Comparison of ENCODE assay signal across 30 cellular contexts in the genomic region with DNA sequence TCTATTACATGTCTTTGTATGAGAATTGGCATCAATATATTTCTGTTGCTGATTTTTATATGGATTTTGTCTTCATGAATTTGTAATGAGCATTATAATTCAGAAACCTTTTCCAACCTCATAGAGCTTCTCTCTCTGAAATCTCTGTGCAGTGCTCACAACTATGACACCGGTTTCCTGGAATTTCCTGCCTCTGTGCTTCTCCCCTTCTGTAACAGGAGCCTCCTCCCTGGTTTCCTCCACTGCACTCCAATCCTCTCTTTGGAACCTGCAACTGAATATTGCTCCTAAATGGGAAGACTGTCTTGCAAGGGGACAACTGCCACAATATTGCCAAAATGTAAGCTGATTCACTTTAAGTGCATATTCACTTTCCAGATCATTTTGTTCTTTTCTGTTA.
DNase-seq lines count a peak whose midpoint lies in the region; ATAC-seq and TF ChIP-seq lines count a peak whose summit lies in the region.
"Had no signal": no experiment of that assay in that cellular context is flagged by ENCODE, and none has a peak within 500 bp of the region (broad histone marks: within the 10 kb centered on the region; RNA-seq: fewer than 3 reads in every experiment).

No MANE protein-coding gene starts in this region.

- WGBS in mesenchymal stem cell, result 3% methylated on average over 1 of the region's 1 CpG

- H2BK15ac ChIP-seq in mesenchymal stem cell (ENCODE audit: low read depth, poor library complexity, severe bottlenecking), result no peak overlapping the region

- CTCF ChIA-PET in PC-3 (lab: Charles Lee), result no interaction called here

- TF ChIP-seq CTCF in PC-3 (conservative IDR thresholded peaks at IDR 0.05; ENCODE audit: low read depth, low read length), result no peak

- peak; percentile 19 for DNase-seq in ACHN
- peak; percentile 23 for DNase-seq in NT2/D1 (ENCODE audit: low read depth, low spot score)
- DNase-seq in glomerular visceral epithelial cell (ENCODE audit: extremely low spot score), result peak; percentile 28
- no peak for DNase-seq in mesenchymal stem cell
- no peak for DNase-seq in natural killer cell treated with Interleukin-12 subunit alpha and Interleukin-12 subunit beta and Interleukin-15 and Interleukin-18, amount 100 ng/mL, for 72 hours (ENCODE audit: low spot score)
- no peak for DNase-seq in HK-2 (ENCODE audit: unreplicated experiment)
- no peak for DNase-seq in PC-3
- no peak for DNase-seq in T-helper 1 cell
- DNase-seq: activated CD4-positive, alpha-beta T cell treated with anti-CD3 and anti-CD28 coated beads for 36 hours; activated CD8-positive, alpha-beta T cell treated with anti-CD3 and anti-CD28 coated beads, Interleukin-2, amount 10 ng/mL, durations not matched to agents 7 days and 5 days; activated naive CD4-positive, alpha-beta T cell treated with anti-CD3 and anti-CD28 coated beads, Interleukin-2, amount 10 ng/mL, durations not matched to agents 7 days and 5 days; CD4-positive, alpha-beta T cell; hypothalamus; kidney; MM.1S; NCI-H1417; NCI-H2029; NCI-H526; NK-92 treated with Interleukin-12 subunit alpha and Interleukin-12 subunit beta, amount 100 ng/mL, for 24 hours; pancreas; SHP77 treated with DMSO at 0.1 percent for 48 hours; stimulated activated naive CD4-positive, alpha-beta T cell treated with Interleukin-2 at 50 U/mL for 16 hours; upper lobe of left lung had no signal

- in situ Hi-C loops in ACHN (cut with HindIII; ENCODE audit: low pct_ligation_motif_present, low pct_unique_long_range_greater_than_20kb, low sequenced_read_pairs), result no loop called here

- H3K14ac ChIP-seq in mesenchymal stem cell (ENCODE audit: low read length in 2 of 2), result no peak overlapping the region

- H4K20me1 ChIP-seq in PC-3 (ENCODE audit: low read length), result no peaks in the 10 kb centered on the region

- peaks cover 7% of the 10 kb centered on the region for H3K79me1 ChIP-seq in mesenchymal stem cell (replicated peaks; ENCODE audit: low read length, poor library complexity, severe bottlenecking)

- H3K18ac ChIP-seq in mesenchymal stem cell (ENCODE audit: low read depth in 1 of 2, low read length in 2 of 2), result no peak overlapping the region

- no peaks in the 10 kb centered on the region for H3K27me3 ChIP-seq in NT2/D1 (ENCODE audit: insufficient read depth, insufficient read length)
- H3K27me3 ChIP-seq in mesenchymal stem cell (ENCODE audit: control insufficient read depth in 1 of 2, insufficient read depth in 1 of 2, low read length in 2 of 2), result no peaks in the 10 kb centered on the region
- no peaks in the 10 kb centered on the region for H3K27me3 ChIP-seq in PC-3 (ENCODE audit: low read length)
- H3K27me3 ChIP-seq: pancreas, suprapubic skin, upper lobe of left lung had no signal

- H3K4ac ChIP-seq in mesenchymal stem cell (ENCODE audit: low read depth in 1 of 2, low read length in 2 of 2), result no peak overlapping the region

- H4K91ac ChIP-seq in mesenchymal stem cell (ENCODE audit: low read length), result no peak overlapping the region

- no peak overlapping the region for H2AFZ ChIP-seq in mesenchymal stem cell (ENCODE audit: low read depth, low read length)
- H2AFZ ChIP-seq in PC-3 (ENCODE audit: low read length), result no peak overlapping the region

- no peak overlapping the region for H2BK120ac ChIP-seq in mesenchymal stem cell (ENCODE audit: low read depth, low read length)

- H3K9me3 ChIP-seq in NT2/D1 (ENCODE audit: insufficient read depth, low read length), result no peaks in the 10 kb centered on the region
- H3K9me3 ChIP-seq in mesenchymal stem cell (ENCODE audit: control insufficient read depth, low read length), result no peaks in the 10 kb centered on the region
- 0 out of 2 replicates have a peak, but pooled peaks cover 3% of the 10 kb centered on the region for H3K9me3 ChIP-seq in PC-3 (ENCODE audit: low read length)
- H3K9me3 ChIP-seq: pancreas, suprapubic skin had no signal

- no peaks in the 10 kb centered on the region for H3K27me3 Mint-ChIP-seq in natural killer cell treated with Interleukin-12 subunit alpha and Interleukin-12 subunit beta and Interleukin-15 and Interleukin-18, amount 100 ng/mL, for 72 hours
- H3K27me3 Mint-ChIP-seq: activated CD4-positive, alpha-beta T cell treated with anti-CD3 and anti-CD28 coated beads for 36 hours; activated naive CD4-positive, alpha-beta T cell treated with anti-CD3 and anti-CD28 coated beads, Interleukin-2, amount 10 ng/mL, durations not matched to agents 7 days and 5 days; CD4-positive, alpha-beta T cell had no signal

- no TSS peak for BruUV-seq in PC-3 (replicated peaks; lab: Mats Ljungman, UMichigan)

- H3F3A ChIP-seq in PC-3 (ENCODE audit: low read length, unreplicated experiment), result no peaks in the 10 kb centered on the region

- no peak overlapping the region for H3K4me3 ChIP-seq in NT2/D1 (ENCODE audit: insufficient read length, low read depth)
- peak overlapping the region in 1 of 2 experiments; percentile 19 for H3K4me3 ChIP-seq in mesenchymal stem cell (ENCODE audit: insufficient read depth in 1 of 2, low read depth in 1 of 2, low read length in 2 of 2)
- no peak overlapping the region for H3K4me3 ChIP-seq in PC-3 (ENCODE audit: low read length)
- H3K4me3 ChIP-seq: GM12878, lung, pancreas, skin epidermis, suprapubic skin, upper lobe of left lung had no signal

- H3K4me3 Mint-ChIP-seq in natural killer cell treated with Interleukin-12 subunit alpha and Interleukin-12 subunit beta and Interleukin-15 and Interleukin-18, amount 100 ng/mL, for 72 hours, result no peak overlapping the region
- H3K4me3 Mint-ChIP-seq: activated CD4-positive, alpha-beta T cell treated with anti-CD3 and anti-CD28 coated beads for 36 hours; activated CD8-positive, alpha-beta T cell treated with anti-CD3 and anti-CD28 coated beads, Interleukin-2, amount 10 ng/mL, durations not matched to agents 7 days and 5 days; activated naive CD4-positive, alpha-beta T cell treated with anti-CD3 and anti-CD28 coated beads, Interleukin-2, amount 10 ng/mL, durations not matched to agents 7 days and 5 days; CD4-positive, alpha-beta T cell; neural crest cell; T-helper 2 cell treated with Interferon-gamma antibody and Interleukin-4, amounts not matched to agents 5 μg/mL and 100 μg/mL, for 36 hours had no signal

- no peak overlapping the region for H3K27ac Mint-ChIP-seq in natural killer cell treated with Interleukin-12 subunit alpha and Interleukin-12 subunit beta and Interleukin-15 and Interleukin-18, amount 100 ng/mL, for 72 hours
- H3K27ac Mint-ChIP-seq: activated CD4-positive, alpha-beta T cell treated with anti-CD3 and anti-CD28 coated beads for 36 hours; activated CD8-positive, alpha-beta T cell treated with anti-CD3 and anti-CD28 coated beads, Interleukin-2, amount 10 ng/mL, durations not matched to agents 7 days and 5 days; activated naive CD4-positive, alpha-beta T cell treated with anti-CD3 and anti-CD28 coated beads, Interleukin-2, amount 10 ng/mL, durations not matched to agents 7 days and 5 days; CD4-positive, alpha-beta T cell; T-helper 2 cell treated with Interferon-gamma antibody and Interleukin-4, amounts not matched to agents 5 μg/mL and 100 μg/mL, for 36 hours had no signal

- H2AK5ac ChIP-seq in mesenchymal stem cell (ENCODE audit: low read length, severe bottlenecking), result no peak overlapping the region

- H3K36me3 Mint-ChIP-seq in natural killer cell treated with Interleukin-12 subunit alpha and Interleukin-12 subunit beta and Interleukin-15 and Interleukin-18, amount 100 ng/mL, for 72 hours, result no peaks in the 10 kb centered on the region
- H3K36me3 Mint-ChIP-seq: activated naive CD4-positive, alpha-beta T cell treated with anti-CD3 and anti-CD28 coated beads, Interleukin-2, amount 10 ng/mL, durations not matched to agents 7 days and 5 days had no signal

- H3K4me1 Mint-ChIP-seq in natural killer cell treated with Interleukin-12 subunit alpha and Interleukin-12 subunit beta and Interleukin-15 and Interleukin-18, amount 100 ng/mL, for 72 hours (ENCODE audit: low read depth in 2 of 2), result no peaks in the 10 kb centered on the region
- H3K4me1 Mint-ChIP-seq: activated CD4-positive, alpha-beta T cell treated with anti-CD3 and anti-CD28 coated beads for 36 hours; activated naive CD4-positive, alpha-beta T cell treated with anti-CD3 and anti-CD28 coated beads, Interleukin-2, amount 10 ng/mL, durations not matched to agents 7 days and 5 days; neural crest cell had no signal

- no peak overlapping the region for H2BK12ac ChIP-seq in mesenchymal stem cell (ENCODE audit: low read length in 2 of 2)

- H3K36me3 ChIP-seq in NT2/D1 (ENCODE audit: insufficient read depth, insufficient read length, low read length), result no peaks in the 10 kb centered on the region
- peaks cover 0 to 3% of the 10 kb centered on the region in 2 experiments for H3K36me3 ChIP-seq in mesenchymal stem cell (ENCODE audit: control insufficient read depth in 1 of 2, insufficient read depth in 2 of 2, low read depth in 1 of 2, low read length in 2 of 2)
- H3K36me3 ChIP-seq in PC-3 (ENCODE audit: low read depth, low read length), result no peaks in the 10 kb centered on the region
- H3K36me3 ChIP-seq: pancreas, suprapubic skin, upper lobe of left lung had no signal

- H3K9me3 Mint-ChIP-seq in natural killer cell treated with Interleukin-12 subunit alpha and Interleukin-12 subunit beta and Interleukin-15 and Interleukin-18, amount 100 ng/mL, for 72 hours, result no peaks in the 10 kb centered on the region
- H3K9me3 Mint-ChIP-seq: CD4-positive, alpha-beta T cell; neural crest cell had no signal

- no peaks in the 10 kb centered on the region for H3K9me2 ChIP-seq in PC-3 (replicated peaks; ENCODE audit: low read length)

- H3K79me2 ChIP-seq in PC-3 (ENCODE audit: low read length), result no peaks in the 10 kb centered on the region

- H3K4me2 ChIP-seq in mesenchymal stem cell (ENCODE audit: low read length, poor library complexity, severe bottlenecking) (no peak overlapping the region), PC-3 (ENCODE audit: low read length) (no peak overlapping the region)
- H3K4me2 ChIP-seq: KMS-11 had no signal

- H3K9ac ChIP-seq in NT2/D1 (ENCODE audit: insufficient read length, low read depth), result no peak overlapping the region
- peak overlapping the region; percentile 4 for H3K9ac ChIP-seq in mesenchymal stem cell (ENCODE audit: low read length)
- no peak overlapping the region for H3K9ac ChIP-seq in PC-3 (ENCODE audit: low read length)
- H3K9ac ChIP-seq: KMS-11 had no signal

- H3K4me1 ChIP-seq in NT2/D1 (ENCODE audit: insufficient read depth, insufficient read length) (no peaks in the 10 kb centered on the region), mesenchymal stem cell (ENCODE audit: control insufficient read depth, insufficient read depth, low read depth, low read length) (peaks cover 11% of the 10 kb centered on the region), PC-3 (ENCODE audit: insufficient read depth, low read length) (no peaks in the 10 kb centered on the region)
- H3K4me1 ChIP-seq: pancreas, suprapubic skin, upper lobe of left lung had no signal

- no peak overlapping the region for H4K8ac ChIP-seq in mesenchymal stem cell (ENCODE audit: low read length)

- no peak for ATAC-seq in natural killer cell treated with Interleukin-12 subunit alpha and Interleukin-12 subunit beta and Interleukin-15 and Interleukin-18, amount 100 ng/mL, for 72 hours
- ATAC-seq in PC-3, result no peak
- ATAC-seq: activated CD4-positive, alpha-beta T cell treated with anti-CD3 and anti-CD28 coated beads for 36 hours; activated CD8-positive, alpha-beta T cell treated with anti-CD3 and anti-CD28 coated beads, Interleukin-2, amount 10 ng/mL, durations not matched to agents 7 days and 5 days; GM12878; pancreas had no signal

- H3K27ac ChIP-seq in mesenchymal stem cell (ENCODE audit: low read length, poor library complexity, severe bottlenecking) (peak overlapping the region; percentile 63), PC-3 (ENCODE audit: low read length) (no peak overlapping the region)
- H3K27ac ChIP-seq: KMS-11, pancreas, skin epidermis, suprapubic skin, upper lobe of left lung had no signal

- POLR2A ChIA-PET in PC-3 (lab: Charles Lee; ENCODE audit: unreplicated experiment), result no interaction called here

- no peak overlapping the region for H2BK5ac ChIP-seq in mesenchymal stem cell (ENCODE audit: low read depth, low read length, poor library complexity, severe bottlenecking)

- intact Hi-C loops in PC-3 (cut with micrococcal nuclease), result no loop called here

- H3K23ac ChIP-seq in mesenchymal stem cell (ENCODE audit: low read length in 2 of 2), result no peak overlapping the region

Comparison
In these comparisons a context has a peak if more than half of its experiments do, and no peak if none do; other contexts are left out.
1. DNase-seq: peak in ACHN (single experiment), NT2/D1 (single experiment) and glomerular visceral epithelial cell (single experiment); none in mesenchymal stem cell (single experiment), natural killer cell treated with Interleukin-12 subunit alpha and Interleukin-12 subunit beta and Interleukin-15 and Interleukin-18, amount 100 ng/mL, for 72 hours (single experiment), HK-2 (single experiment), PC-3 (single experiment) and T-helper 1 cell (0 of 5).